Comparison of ENCODE assay signal across 8 cellular contexts in the genomic region with DNA sequence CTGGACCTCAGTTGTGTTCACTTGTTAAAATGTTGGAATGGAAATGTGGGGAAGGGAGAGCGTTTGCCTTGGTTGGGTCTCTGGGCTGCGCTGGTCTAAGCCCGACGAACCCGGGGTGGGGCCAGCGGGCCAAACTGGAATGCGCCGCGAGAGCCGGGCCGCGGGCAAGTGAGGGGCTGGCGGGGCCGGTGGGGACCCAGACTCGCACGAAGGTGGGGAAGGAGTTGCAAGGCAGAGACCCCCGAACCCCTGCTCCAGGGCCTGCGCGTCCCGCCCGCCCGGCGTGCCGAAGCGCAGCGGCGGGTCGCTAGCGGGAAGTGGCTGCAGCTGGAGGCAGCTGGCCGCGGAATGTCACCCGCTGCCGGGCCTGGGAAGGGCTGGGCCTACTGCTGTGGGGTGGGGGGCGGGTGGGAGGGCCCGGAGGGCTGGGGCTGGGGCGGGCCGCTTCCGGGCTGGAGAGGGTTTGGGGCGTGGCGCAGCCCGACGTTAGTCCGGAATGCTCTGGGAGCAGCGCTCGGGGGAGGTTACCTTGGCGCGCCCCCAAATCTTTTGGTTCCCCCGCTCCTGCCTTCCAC.
DNase-seq lines count a peak whose midpoint lies in the region; ATAC-seq and TF ChIP-seq lines count a peak whose summit lies in the region.

No MANE protein-coding gene starts in this region.

- peaks cover 38 to 60% (median 53%) of the 10 kb centered on the region in 3 donors for H3K27me3 Mint-ChIP-seq in CD14-positive monocyte (ENCODE audit: low read depth in 3 of 3)
- peaks cover 27% of the 10 kb centered on the region for H3K27me3 Mint-ChIP-seq in activated naive CD8-positive, alpha-beta T cell treated with anti-CD3 and anti-CD28 coated beads, Interleukin-2, amount 50 U/mL, for 24 hours
- H3K27me3 Mint-ChIP-seq in activated CD4-positive, alpha-beta memory T cell treated with anti-CD3 and anti-CD28 coated beads for 36 hours, result peaks cover 32% of the 10 kb centered on the region

- intact Hi-C loops in CD14-positive monocyte (cut with micrococcal nuclease) (no loop called here), heart right ventricle (cut with DNase I) (loop anchor here in 3 of 10 donors (1.0 to 5.0 kb wide), 3 partner anchors 11 to 39 kb away; no protein-coding TSS in a partner anchor), A673 (cut with micrococcal nuclease; ENCODE audit: unreplicated experiment) (no loop called here)
- intact Hi-C loops in activated CD4-positive, alpha-beta memory T cell treated with anti-CD3 and anti-CD28 coated beads for 36 hours (cut with micrococcal nuclease), result no loop called here

- H3K27ac Mint-ChIP-seq in CD14-positive monocyte, result no peak overlapping the region
- H3K27ac Mint-ChIP-seq in activated naive CD8-positive, alpha-beta T cell treated with anti-CD3 and anti-CD28 coated beads, Interleukin-2, amount 50 U/mL, for 24 hours, result peak overlapping the region; percentile 6
- H3K27ac Mint-ChIP-seq in activated CD4-positive, alpha-beta memory T cell treated with anti-CD3 and anti-CD28 coated beads for 36 hours, result no peak overlapping the region

- CTCF ChIA-PET in activated CD4-positive, alpha-beta memory T cell treated with anti-CD3 and anti-CD28 coated beads for 36 hours (lab: Charles Lee), result no interaction called here
- CTCF ChIA-PET in A673 (lab: Charles Lee), result no interaction called here

- H3K9me3 ChIP-seq in heart right ventricle (no peaks in the 10 kb centered on the region), A673 (ENCODE audit: low read depth, low read length, poor library complexity, severe bottlenecking) (no peaks in the 10 kb centered on the region)

- POLR2A ChIA-PET in activated CD4-positive, alpha-beta memory T cell treated with anti-CD3 and anti-CD28 coated beads for 36 hours (lab: Charles Lee), result no interaction called here
- POLR2A ChIA-PET in A673 (lab: Charles Lee; ENCODE audit: low non-redundant PET), result no interaction called here

- peaks cover 57 to 97% (median 84%) of the 10 kb centered on the region in 9 donors for H3K4me1 ChIP-seq in heart right ventricle
- H3K4me1 ChIP-seq in A673 (ENCODE audit: insufficient read depth, low read length, poor library complexity, severe bottlenecking), result no peaks in the 10 kb centered on the region

- BruUV-seq in A673 (replicated peaks; lab: Mats Ljungman, UMichigan), result no TSS peak

- H3K27ac ChIP-seq in heart right ventricle (peak overlapping the region; percentile 77 to 98 (median 89)), A673 (ENCODE audit: low read depth, low read length, poor library complexity, severe bottlenecking) (no peak overlapping the region)

- ATAC-seq in activated naive CD8-positive, alpha-beta T cell treated with anti-CD3 and anti-CD28 coated beads, Interleukin-2, amount 50 U/mL, for 24 hours, result no peak
- ATAC-seq in heart right ventricle, result peak; percentile 78 to 90 (median 87)
- ATAC-seq in omental fat pad (ENCODE audit: low FRiP score), result peak; percentile 64
- ATAC-seq in GM19351 (IDR thresholded peaks at IDR 0.05; ENCODE audit: unreplicated experiment), result no peak

- peak overlapping the region; percentile 77 to 95 for H3K4me3 Mint-ChIP-seq in CD14-positive monocyte
- H3K4me3 Mint-ChIP-seq in activated naive CD8-positive, alpha-beta T cell treated with anti-CD3 and anti-CD28 coated beads, Interleukin-2, amount 50 U/mL, for 24 hours, result no peak overlapping the region
- H3K4me3 Mint-ChIP-seq in activated CD4-positive, alpha-beta memory T cell treated with anti-CD3 and anti-CD28 coated beads for 36 hours, result no peak overlapping the region

- no peaks in the 10 kb centered on the region for H3K36me3 Mint-ChIP-seq in CD14-positive monocyte
- H3K36me3 Mint-ChIP-seq in activated naive CD8-positive, alpha-beta T cell treated with anti-CD3 and anti-CD28 coated beads, Interleukin-2, amount 50 U/mL, for 24 hours (ENCODE audit: low read depth), result no peaks in the 10 kb centered on the region
- H3K36me3 Mint-ChIP-seq in activated CD4-positive, alpha-beta memory T cell treated with anti-CD3 and anti-CD28 coated beads for 36 hours, result no peaks in the 10 kb centered on the region

- DNase-seq in CD14-positive monocyte (ENCODE audit: low spot score) (no peak), heart right ventricle (peak; percentile 85 to 86), omental fat pad (ENCODE audit: low spot score) (peak; percentile 41), A673 (ENCODE audit: low spot score) (no peak)
- DNase-seq in activated naive CD8-positive, alpha-beta T cell treated with anti-CD3 and anti-CD28 coated beads, Interleukin-2, amount 50 U/mL, for 24 hours, result no peak
- no peak for DNase-seq in stimulated activated CD4-positive, alpha-beta T cell treated with anti-CD3 and anti-CD28 coated beads, Interleukin-15, amount 100 ng/mL, for 24 hours
- no peak for DNase-seq in activated CD4-positive, alpha-beta memory T cell treated with anti-CD3 and anti-CD28 coated beads for 36 hours

- 2% methylated on average over 26 to 48 of the region's 48 CpGs for WGBS in heart right ventricle, 2 donors

- H3K27me3 ChIP-seq in heart right ventricle (peaks cover 0 to 16% (median 0%) of the 10 kb centered on the region in 7 donors), A673 (replicated peaks; ENCODE audit: insufficient read depth, low read depth, low read length, poor library complexity) (no peaks in the 10 kb centered on the region)

- peak overlapping the region in 9 of 10 donors; percentile 37 to 61 (median 56) for H3K4me3 ChIP-seq in heart right ventricle
- H3K4me3 ChIP-seq in A673 (ENCODE audit: low read depth, low read length, poor library complexity, severe bottlenecking), result no peak overlapping the region

- TF ChIP-seq CTCF in CD14-positive monocyte (IDR thresholded peaks at IDR 0.05) (no peak), heart right ventricle (IDR thresholded peaks at IDR 0.05) (no peak), omental fat pad (IDR thresholded peaks at IDR 0.05) (no peak), A673 (conservative IDR thresholded peaks at IDR 0.05; ENCODE audit: low read depth, low read length) (no peak)

- H3K36me3 ChIP-seq in heart right ventricle (peaks cover 0 to 3% (median 0%) of the 10 kb centered on the region in 9 donors), A673 (ENCODE audit: insufficient read depth, low read length, poor library complexity, severe bottlenecking) (no peaks in the 10 kb centered on the region)

- peaks cover 9% of the 10 kb centered on the region for H3K4me1 Mint-ChIP-seq in CD14-positive monocyte
- H3K4me1 Mint-ChIP-seq in activated naive CD8-positive, alpha-beta T cell treated with anti-CD3 and anti-CD28 coated beads, Interleukin-2, amount 50 U/mL, for 24 hours, result peaks cover 9% of the 10 kb centered on the region
- H3K4me1 Mint-ChIP-seq in activated CD4-positive, alpha-beta memory T cell treated with anti-CD3 and anti-CD28 coated beads for 36 hours (ENCODE audit: low read depth), result no peaks in the 10 kb centered on the region

- H3K9me3 Mint-ChIP-seq in CD14-positive monocyte, result peaks cover 0 to 11% (median 0%) of the 10 kb centered on the region in 7 donors
- no peaks in the 10 kb centered on the region for H3K9me3 Mint-ChIP-seq in activated naive CD8-positive, alpha-beta T cell treated with anti-CD3 and anti-CD28 coated beads, Interleukin-2, amount 50 U/mL, for 24 hours
- H3K9me3 Mint-ChIP-seq in activated CD4-positive, alpha-beta memory T cell treated with anti-CD3 and anti-CD28 coated beads for 36 hours, result no peaks in the 10 kb centered on the region

Comparison
In these comparisons a context has a peak if more than half of its experiments do, and no peak if none do; other contexts are left out.
1. DNase-seq: peak in heart right ventricle (2 of 2) and omental fat pad (single experiment); none in CD14-positive monocyte (single experiment), activated naive CD8-positive, alpha-beta T cell treated with anti-CD3 and anti-CD28 coated beads, Interleukin-2, amount 50 U/mL, for 24 hours (single experiment), stimulated activated CD4-positive, alpha-beta T cell treated with anti-CD3 and anti-CD28 coated beads, Interleukin-15, amount 100 ng/mL, for 24 hours (single experiment), activated CD4-positive, alpha-beta memory T cell treated with anti-CD3 and anti-CD28 coated beads for 36 hours (single experiment) and A673 (single experiment).
2. H3K4me3 Mint-ChIP-seq: peak in CD14-positive monocyte (2 of 2); none in activated naive CD8-positive, alpha-beta T cell treated with anti-CD3 and anti-CD28 coated beads, Interleukin-2, amount 50 U/mL, for 24 hours (single experiment) and activated CD4-positive, alpha-beta memory T cell treated with anti-CD3 and anti-CD28 coated beads for 36 hours (single experiment).
3. ATAC-seq: peak in heart right ventricle (8 of 8) and omental fat pad (single experiment); none in activated naive CD8-positive, alpha-beta T cell treated with anti-CD3 and anti-CD28 coated beads, Interleukin-2, amount 50 U/mL, for 24 hours (single experiment) and GM19351 (single experiment).